In the genomic region with DNA sequence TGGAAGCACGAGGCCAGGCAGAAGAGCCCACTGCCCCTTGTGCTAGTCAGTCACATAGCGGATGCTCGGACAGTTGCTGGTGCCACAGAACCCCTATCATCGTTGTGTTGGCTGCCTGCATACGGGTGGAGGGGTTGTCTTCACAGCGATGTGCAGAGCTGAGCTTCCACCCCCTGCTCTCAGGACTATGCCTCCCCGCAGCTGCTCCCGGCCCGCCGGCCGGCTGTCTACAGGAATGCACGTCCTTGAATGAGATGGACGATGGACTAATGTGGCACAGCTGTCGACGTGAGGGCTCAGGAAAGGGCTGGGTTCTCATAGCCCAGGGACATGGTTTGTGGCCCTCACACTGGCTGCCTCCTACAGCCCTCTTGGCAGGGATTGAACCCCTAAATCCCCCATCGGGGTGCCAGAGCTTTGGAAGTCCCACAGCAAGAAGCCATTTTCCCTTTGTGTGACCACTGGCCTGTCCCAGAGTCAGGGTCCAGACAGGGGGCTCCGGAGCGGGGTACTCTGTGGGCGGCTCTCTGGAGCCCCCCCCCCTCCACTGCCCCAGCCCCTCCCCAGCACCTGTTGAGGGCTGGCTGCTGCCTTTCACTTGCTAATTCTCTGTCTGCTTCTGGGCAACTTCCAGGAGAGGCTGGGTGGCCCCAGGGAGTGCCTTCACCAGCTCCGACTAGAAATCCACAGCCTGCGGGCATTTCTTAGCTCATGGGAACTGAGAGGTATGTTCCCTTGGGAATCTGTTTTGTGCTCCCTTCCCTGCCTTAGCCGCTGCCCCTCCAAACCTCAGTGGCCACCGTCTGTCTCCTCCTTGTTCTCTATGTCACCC, we compare ENCODE assay signal across 9 cellular contexts. TPM values are rescaled to one million over a fixed set of nuclear protein-coding genes. Genes with fewer than 3 reads are reported as not detected.
A peak's percentile ranks its signal among the peaks of the same experiment; 100 is the strongest.
DNase-seq lines count a peak whose midpoint lies in the region; ATAC-seq and TF ChIP-seq lines count a peak whose summit lies in the region.
"Had no signal": no experiment of that assay in that cellular context is flagged by ENCODE, and none has a peak within 500 bp of the region (broad histone marks: within the 10 kb centered on the region; RNA-seq: fewer than 3 reads in every experiment).

No MANE protein-coding gene starts in this region.

- WGBS in esophagus muscularis mucosa, result 78% methylated on average over 13 of the region's 23 CpGs

- H3K4me3 ChIP-seq in BLaER1 (no peak overlapping the region), HEK293 (ENCODE audit: low read depth, low read length) (no peak overlapping the region), esophagus muscularis mucosa (no peak overlapping the region)

- H3K27ac Mint-ChIP-seq in central memory CD8-positive, alpha-beta T cell (ENCODE audit: low read depth), result peak overlapping the region; percentile 91
- H3K27ac Mint-ChIP-seq in nephron progenitor cell, result peak overlapping the region; percentile 85

- H3K36me3 Mint-ChIP-seq in central memory CD8-positive, alpha-beta T cell (ENCODE audit: insufficient read depth), result peaks cover 33% of the 10 kb centered on the region
- H3K36me3 Mint-ChIP-seq in nephron progenitor cell (ENCODE audit: low read depth), result peaks cover 35% of the 10 kb centered on the region

- H3K4me1 ChIP-seq in BLaER1 (peaks cover 72% of the 10 kb centered on the region), HEK293 (ENCODE audit: control insufficient read depth, insufficient read depth, low read length) (0 out of 2 replicates have a peak, but pooled peaks cover 2% of the 10 kb centered on the region), esophagus muscularis mucosa (peaks cover 6 to 32% (median 26%) of the 10 kb centered on the region in 4 donors)

- no peaks in the 10 kb centered on the region for H3K9me3 ChIP-seq in BLaER1
- H3K9me3 ChIP-seq in HEK293 (ENCODE audit: control insufficient read depth, insufficient read depth, low read depth, low read length), result no peaks in the 10 kb centered on the region
- no peaks in the 10 kb centered on the region for H3K9me3 ChIP-seq in esophagus muscularis mucosa

- peaks cover 59% of the 10 kb centered on the region for H3K4me1 Mint-ChIP-seq in central memory CD8-positive, alpha-beta T cell
- peaks cover 50% of the 10 kb centered on the region for H3K4me1 Mint-ChIP-seq in nephron progenitor cell

- H3K4me2 ChIP-seq in BLaER1, result no peak overlapping the region

- no peak for TF ChIP-seq EP300 in esophagus muscularis mucosa (IDR thresholded peaks at IDR 0.05)

- H3K27me3 ChIP-seq in BLaER1 (no peaks in the 10 kb centered on the region), esophagus muscularis mucosa (no peaks in the 10 kb centered on the region)

- POLR2A ChIA-PET in HEK293 (lab: Yijun Ruan, JAX), result interaction anchor here (1.5 kb wide), 1 partner anchor 70 kb away, joined by 3 read pairs; a partner anchor contains a TSS

- DNase-seq in central memory CD8-positive, alpha-beta T cell (ENCODE audit: low spot score in 2 of 2), result no peak
- DNase-seq in nephron progenitor cell (no peak), esophagus muscularis mucosa (ENCODE audit: extremely low spot score) (no peak), HuH-7.5 (ENCODE audit: low spot score) (no peak)
- DNase-seq in stimulated activated CD4-positive, alpha-beta T cell treated with anti-CD3 and anti-CD28 coated beads, Interleukin-4, amount 100 ng/mL, for 4 hours, result no peak
- DNase-seq in stimulated activated CD4-positive, alpha-beta T cell treated with anti-CD3 and anti-CD28 coated beads, Interleukin-12 subunit alpha, Interleukin-12 subunit beta, amount 100 ng/mL, for 4 hours, result no peak
- DNase-seq: COR-L47 had no signal

- intact Hi-C loops in esophagus muscularis mucosa (cut with DNase I), result no loop called here

- TF ChIP-seq POLR2A in esophagus muscularis mucosa (IDR thresholded peaks at IDR 0.05; ENCODE audit: low read depth), result no peak

- H3K9ac ChIP-seq in BLaER1, result 0 out of 2 replicates have a peak overlapping the region, but pooled peaks have one; percentile 24

- H3K9me3 Mint-ChIP-seq in central memory CD8-positive, alpha-beta T cell, result no peaks in the 10 kb centered on the region
- peaks cover 8% of the 10 kb centered on the region for H3K9me3 Mint-ChIP-seq in nephron progenitor cell

- ATAC-seq in central memory CD8-positive, alpha-beta T cell (replicated peaks; ENCODE audit: extremely low read depth, poor library complexity, severe bottlenecking), result no peak

- no peaks in the 10 kb centered on the region for H3K27me3 Mint-ChIP-seq in central memory CD8-positive, alpha-beta T cell
- peaks cover 2% of the 10 kb centered on the region for H3K27me3 Mint-ChIP-seq in nephron progenitor cell (ENCODE audit: low read depth, poor library complexity)

- peak overlapping the region; percentile 18 for H3K4me3 Mint-ChIP-seq in central memory CD8-positive, alpha-beta T cell
- H3K4me3 Mint-ChIP-seq in nephron progenitor cell, result no peak overlapping the region

- H3K27ac ChIP-seq in BLaER1, result 0 out of 2 replicates have a peak overlapping the region, but pooled peaks have one; percentile 6
- H3K27ac ChIP-seq in HEK293 (ENCODE audit: extremely low read depth, low read depth, low read length), result no peak overlapping the region
- H3K27ac ChIP-seq in esophagus muscularis mucosa (replicated peaks in 1 of 4), result peak overlapping the region in 1 of 4 donors; percentile 6

- CTCF ChIA-PET in HEK293 (lab: Yijun Ruan, JAX), result interaction anchor here (0.6 to 2.3 kb wide), 9 partner anchors 11 to 223 kb away, joined by 3 to 16 read pairs (median 4); no protein-coding TSS in a partner anchor

- H3K36me3 ChIP-seq in BLaER1 (peaks cover 91% of the 10 kb centered on the region), HEK293 (ENCODE audit: control insufficient read depth in 2 of 2, insufficient read depth in 1 of 2, low read length in 2 of 2) (peaks cover 0 to 32% of the 10 kb centered on the region in 2 experiments; a peak in 1 of 3 replicates), esophagus muscularis mucosa (peaks cover 4 to 26% (median 16%) of the 10 kb centered on the region in 4 donors)

- peaks cover 99% of the 10 kb centered on the region for H4K20me1 ChIP-seq in BLaER1

- TF ChIP-seq CTCF in HEK293 (tag by site-specific recombination; IDR thresholded peaks at IDR 0.05) (no peak), nephron progenitor cell (IDR thresholded peaks at IDR 0.05) (no peak), esophagus muscularis mucosa (IDR thresholded peaks at IDR 0.05) (no peak)

TF ChIP-seq in HEK293, 187 proteins besides CTCF, POLR2A, EP300 and RAD21:
- TF ChIP-seq SCRT2 (tag by site-specific recombination; IDR thresholded peaks at IDR 0.05) (peak; percentile 51; the same call in 1 of the 2 replicates), ZNF211 (tag by site-specific recombination; IDR thresholded peaks at IDR 0.05; ENCODE audit: low read depth) (no peak)

RNA-seq across cellular contexts. Expression of a gene that starts 40.2 kb away (rescaled TPM):
- 1 to 10 TPM in 3 of 4 donors, under 1 TPM in 1; 0.33 to 3.7 (median 1.5) TPM for total RNA-seq in esophagus muscularis mucosa

RNA-seq across cellular contexts. Expression of a gene that starts 40.9 kb away (rescaled TPM):
- 100 to 1,000 TPM in 2 of 4 donors, 10 to 100 TPM in 2; 75.0 to 186 (median 141) TPM for total RNA-seq in esophagus muscularis mucosa

RNA-seq across cellular contexts. Expression of a gene that starts 53.5 kb away (rescaled TPM):
- 1 to 10 TPM; 1.2 to 3.3 (median 2.8) TPM for total RNA-seq in esophagus muscularis mucosa
